In genomic region chr2:95917007-95917406, GRCh38 we compare ENCODE assay signal across 5 cellular contexts.
DNase-seq lines count a peak whose midpoint lies in the region; FAIRE-seq and TF ChIP-seq lines count a peak whose summit lies in the region.
"Not testable (repeated sequence)": the region's sequence is repeated elsewhere in the genome, so short reads cannot be mapped to it uniquely, and the experiment has no call there.

No MANE protein-coding gene starts in this region.

- not testable (repeated sequence) for H3K4me3 ChIP-seq in astrocyte (ENCODE audit: insufficient read depth, low read depth, low read length); endothelial cell of umbilical vein (replicated peaks in 1 of 3; ENCODE audit: insufficient read depth in 1 of 3, low read depth in 1 of 3, low read length in 3 of 3); fibroblast of the aortic adventitia (ENCODE audit: low read depth, low read length); testis

- not testable (repeated sequence) for H3K9me3 ChIP-seq in astrocyte (ENCODE audit: insufficient read depth, low read depth, low read length); endothelial cell of umbilical vein (replicated peaks; ENCODE audit: control insufficient read depth, insufficient read depth, low read length); testis

- WGBS in testis, 2 donors, result 55 to 63% methylated on average over 1 of the region's 1 CpG

- not testable (repeated sequence) for H3K4me3 Mint-ChIP-seq in astrocyte (ENCODE audit: unreplicated experiment)

- dilution Hi-C loops in endothelial cell of umbilical vein (cut with MboI; ENCODE audit: extremely low pct_ligation_motif_present, low sequenced_read_pairs), result not testable (repeated sequence)

- TF ChIP-seq POLR2A in endothelial cell of umbilical vein (IDR thresholded peaks at IDR 0.05; ENCODE audit: low read depth, low read length); testis (IDR thresholded peaks at IDR 0.05): not testable (repeated sequence)

- not testable (repeated sequence) for H2AFZ ChIP-seq in astrocyte (ENCODE audit: low read depth, low read length); endothelial cell of umbilical vein (ENCODE audit: low read depth, low read length)

- H3K4me1 ChIP-seq in astrocyte (ENCODE audit: insufficient read depth, low read length) (peaks cover 10% of the 10 kb centered on the region), endothelial cell of umbilical vein (ENCODE audit: control insufficient read depth, extremely low read depth, insufficient read depth, low read length) (peaks cover 59% of the 10 kb centered on the region)
- not testable (repeated sequence) for H3K4me1 ChIP-seq in testis

- H3K27ac ChIP-seq in astrocyte (ENCODE audit: low read depth, low read length), result not testable (repeated sequence)
- peak overlapping the region; percentile 60 for H3K27ac ChIP-seq in endothelial cell of umbilical vein (ENCODE audit: insufficient read depth, low read depth, low read length)
- H3K27ac ChIP-seq in testis, result peak overlapping the region; percentile 12 to 49

- not testable (repeated sequence) for H3K4me1 Mint-ChIP-seq in astrocyte (ENCODE audit: low read depth, unreplicated experiment)

- H3K36me3 Mint-ChIP-seq in astrocyte (ENCODE audit: low read depth, unreplicated experiment), result peaks cover 18% of the 10 kb centered on the region

- H3K27ac Mint-ChIP-seq in astrocyte (ENCODE audit: unreplicated experiment), result not testable (repeated sequence)

- POLR2A ChIA-PET in endothelial cell of umbilical vein (lab: Charles Lee), result not testable (repeated sequence)

- FAIRE-seq in astrocyte (lab: Jason Lieb, UNC); endothelial cell of umbilical vein (lab: Jason Lieb, UNC): not testable (repeated sequence)

- not testable (repeated sequence) for H3K9me1 ChIP-seq in endothelial cell of umbilical vein (replicated peaks; ENCODE audit: control insufficient read depth, extremely low read depth, insufficient read depth, low read length)

- not testable (repeated sequence) for H3K79me2 ChIP-seq in astrocyte (ENCODE audit: insufficient read depth, low read length); endothelial cell of umbilical vein (ENCODE audit: control insufficient read depth, insufficient read depth, low read length)

- not testable (repeated sequence) for TF ChIP-seq CTCF in astrocyte (IDR thresholded peaks at IDR 0.05; ENCODE audit: insufficient read depth, low read depth, low read length); endothelial cell of umbilical vein (IDR thresholded peaks at IDR 0.05; ENCODE audit: extremely low read depth in 1 of 2, insufficient read depth in 1 of 2, low read depth in 1 of 2, low read length in 2 of 2); fibroblast of the aortic adventitia (IDR thresholded peaks at IDR 0.05; ENCODE audit: insufficient read depth, low read length); testis (IDR thresholded peaks at IDR 0.05)

- CTCF ChIA-PET in endothelial cell of umbilical vein (lab: Charles Lee), result not testable (repeated sequence)

- not testable (repeated sequence) for H3K27me3 ChIP-seq in astrocyte (ENCODE audit: insufficient read depth, low read length); endothelial cell of umbilical vein (ENCODE audit: control insufficient read depth in 2 of 2, insufficient read depth in 2 of 2, low read length in 2 of 2); testis

- peak overlapping the region; percentile 22 for H3K4me2 ChIP-seq in astrocyte (ENCODE audit: low read length)
- H3K4me2 ChIP-seq in endothelial cell of umbilical vein (ENCODE audit: insufficient read depth, low read length), result peak overlapping the region; percentile 46

- BruUV-seq in endothelial cell of umbilical vein (replicated peaks; lab: Mats Ljungman, UMichigan), result not testable (repeated sequence)

- not testable (repeated sequence) for H3K9ac ChIP-seq in astrocyte (ENCODE audit: low read length); endothelial cell of umbilical vein (replicated peaks; ENCODE audit: extremely low read depth, insufficient read depth, low read length)

- intact Hi-C loops in endothelial cell of umbilical vein (cut with micrococcal nuclease); testis (cut with DNase I; ENCODE audit: low total_unique reads): not testable (repeated sequence)

- not testable (repeated sequence) for H3K9me3 Mint-ChIP-seq in astrocyte (ENCODE audit: unreplicated experiment)

- not testable (repeated sequence) for H4K20me1 ChIP-seq in astrocyte (ENCODE audit: insufficient read depth, low read length); endothelial cell of umbilical vein (replicated peaks; ENCODE audit: control insufficient read depth, extremely low read depth, insufficient read depth, low read length)

- not testable (repeated sequence) for H3K27me3 Mint-ChIP-seq in astrocyte (ENCODE audit: low read depth, unreplicated experiment)

- peak; percentile 31 for DNase-seq in EH (ENCODE audit: low read depth)
- not testable (repeated sequence) for DNase-seq in astrocyte (ENCODE audit: low read depth); testis
- peak; percentile 7 for DNase-seq in endothelial cell of umbilical vein (ENCODE audit: low read depth, low spot score)
- DNase-seq in fibroblast of the aortic adventitia (ENCODE audit: low read depth), result peak; percentile 56

- not testable (repeated sequence) for H3K36me3 ChIP-seq in astrocyte (ENCODE audit: insufficient read depth, low read length); endothelial cell of umbilical vein (ENCODE audit: control insufficient read depth in 2 of 2, extremely low read depth in 1 of 2, insufficient read depth in 2 of 2, low read length in 2 of 2); testis (ENCODE audit: low read depth, missing control alignments)

TF ChIP-seq in endothelial cell of umbilical vein, 7 proteins besides CTCF, POLR2A, EP300 and RAD21:
- peak; percentile 44 for TF ChIP-seq FOS (IDR thresholded peaks at IDR 0.05; ENCODE audit: borderline replicate concordance, insufficient read depth, low read length)
- TF ChIP-seq GATA2 (IDR thresholded peaks at IDR 0.05; ENCODE audit: insufficient read depth, insufficient read length, low read depth, low read length), result peak; percentile 33
